Comparison of ENCODE assay signal across 33 cellular contexts in genomic region chr3:167375478-167375877, GRCh38. TPM values are rescaled to one million over a fixed set of nuclear protein-coding genes. Genes with fewer than 3 reads are reported as not detected.
"Had no signal": no experiment of that assay in that cellular context is flagged by ENCODE, and none has a peak within 500 bp of the region (broad histone marks: within the 10 kb centered on the region; RNA-seq: fewer than 3 reads in every experiment).

No MANE protein-coding gene starts in this region.

- H3K9me3 ChIP-seq: body of pancreas, breast epithelium had no signal

- H3K27me3 ChIP-seq: body of pancreas, brain microvascular endothelial cell, breast epithelium had no signal

- FAIRE-seq: colon, TTC549 had no signal

- H3K4me3 ChIP-seq: body of pancreas, breast epithelium had no signal

- H3K4me1 ChIP-seq: body of pancreas, breast epithelium had no signal

- DNase-seq: activated CD4-positive, alpha-beta memory T cell treated with anti-CD3 and anti-CD28 coated beads, Interleukin-2, amount 10 ng/mL, durations not matched to agents 7 days and 5 days; activated CD4-positive, alpha-beta T cell treated with anti-CD3 and anti-CD28 coated beads for 1 hour; activated CD4-positive, alpha-beta T cell treated with anti-CD3 and anti-CD28 coated beads for 36 hours; activated CD4-positive, alpha-beta T cell treated with anti-CD3 and anti-CD28 coated beads for 48 hours; activated CD4-positive, alpha-beta T cell treated with anti-CD3 and anti-CD28 coated beads, Interleukin-2, amount 10 ng/mL, durations not matched to agents 7 days and 5 days; activated CD4-positive, alpha-beta T cell treated with anti-CD3 and anti-CD28 coated beads, Interleukin-2, amount 50 U/mL, for 48 hours; activated CD4-positive, CD25-positive, alpha-beta regulatory T cell; activated CD8-positive, alpha-beta memory T cell treated with anti-CD3 and anti-CD28 coated beads for 24 hours; activated CD8-positive, alpha-beta memory T cell treated with anti-CD3 and anti-CD28 coated beads, Interleukin-2, amount 10 ng/mL, durations not matched to agents 7 days and 5 days; activated CD8-positive, alpha-beta memory T cell treated with anti-CD3 and anti-CD28 coated beads, Interleukin-2, amount 50 U/mL, for 48 hours; activated CD8-positive, alpha-beta T cell treated with anti-CD3 and anti-CD28 coated beads, Interleukin-2, amount 10 ng/mL, durations not matched to agents 7 days and 5 days; activated effector memory CD4-positive, alpha-beta T cell treated with Interleukin-2 at 50 U/mL for 16 hours; activated gamma-delta T cell; activated naive CD4-positive, alpha-beta T cell treated with anti-CD3 and anti-CD28 coated beads, Interleukin-2, amount 10 ng/mL, durations not matched to agents 7 days and 5 days; activated naive CD4-positive, alpha-beta T cell treated with Interleukin-2 at 50 U/mL for 16 hours; activated naive CD8-positive, alpha-beta T cell treated with anti-CD3 and anti-CD28 coated beads, Interleukin-2, amount 10 ng/mL, durations not matched to agents 7 days and 5 days; activated naive CD8-positive, alpha-beta T cell treated with anti-CD3 and anti-CD28 coated beads, Interleukin-2, amount 50 U/mL, for 24 hours; activated T-cell treated with anti-CD3 and anti-CD28 coated beads, Interleukin-2, amount 50 U/mL, for 24 hours; activated T-cell treated with anti-CD3 and anti-CD28 coated beads, Interleukin-2, amount 50 U/mL, for 48 hours; amygdala; anterior cingulate cortex; body of pancreas; brain microvascular endothelial cell; central memory CD4-positive, alpha-beta T cell; T-helper 2 cell; T-helper 9 cell; WERI-Rb-1 had no signal

- H3K36me3 ChIP-seq: brain microvascular endothelial cell, breast epithelium, WERI-Rb-1 had no signal

- H3K27ac ChIP-seq: body of pancreas, brain microvascular endothelial cell, breast epithelium, WERI-Rb-1 had no signal

- ATAC-seq: activated CD4-positive, alpha-beta T cell treated with anti-CD3 and anti-CD28 coated beads for 36 hours; activated CD4-positive, CD25-positive, alpha-beta regulatory T cell treated with anti-CD3 and anti-CD28 coated beads, Interleukin-2, amount 50 U/mL, for 24 hours; activated CD8-positive, alpha-beta memory T cell treated with anti-CD3 and anti-CD28 coated beads, Interleukin-2, amount 10 ng/mL, durations not matched to agents 7 days and 5 days; activated CD8-positive, alpha-beta T cell treated with anti-CD3 and anti-CD28 coated beads, Interleukin-2, amount 10 ng/mL, durations not matched to agents 7 days and 5 days; activated naive CD8-positive, alpha-beta T cell treated with anti-CD3 and anti-CD28 coated beads, Interleukin-2, amount 50 U/mL, for 24 hours; body of pancreas; WTC11 had no signal

RNA-seq across cellular contexts. Expression of gene ZBBX, which starts 4.6 kb away (rescaled TPM):
- total RNA-seq: activated CD4-positive, alpha-beta memory T cell treated with anti-CD3 and anti-CD28 coated beads, Interleukin-2, amount 10 ng/mL, durations not matched to agents 7 days and 5 days; activated CD4-positive, alpha-beta T cell treated with anti-CD3 and anti-CD28 coated beads for 36 hours; activated CD4-positive, alpha-beta T cell treated with anti-CD3 and anti-CD28 coated beads, Interleukin-2, amount 10 ng/mL, durations not matched to agents 7 days and 5 days; activated CD8-positive, alpha-beta memory T cell treated with anti-CD3 and anti-CD28 coated beads, Interleukin-2, amount 10 ng/mL, durations not matched to agents 7 days and 5 days; activated CD8-positive, alpha-beta T cell treated with anti-CD3 and anti-CD28 coated beads, Interleukin-2, amount 10 ng/mL, durations not matched to agents 7 days and 5 days; activated naive CD8-positive, alpha-beta T cell treated with anti-CD3 and anti-CD28 coated beads, Interleukin-2, amount 10 ng/mL, durations not matched to agents 7 days and 5 days; activated T-helper 2 cell treated with anti-CD3 and anti-CD28 coated beads, Interferon-gamma antibody, Interleukin-2, Interleukin-4, amounts not matched to agents 10 μg/mL and 5 μg/mL and 100 μg/mL, durations not matched to agents 14 hours and 24 hours and 36 hours; breast epithelium had no signal
